ENCODE assay signal across 8 cellular contexts in the genomic region with DNA sequence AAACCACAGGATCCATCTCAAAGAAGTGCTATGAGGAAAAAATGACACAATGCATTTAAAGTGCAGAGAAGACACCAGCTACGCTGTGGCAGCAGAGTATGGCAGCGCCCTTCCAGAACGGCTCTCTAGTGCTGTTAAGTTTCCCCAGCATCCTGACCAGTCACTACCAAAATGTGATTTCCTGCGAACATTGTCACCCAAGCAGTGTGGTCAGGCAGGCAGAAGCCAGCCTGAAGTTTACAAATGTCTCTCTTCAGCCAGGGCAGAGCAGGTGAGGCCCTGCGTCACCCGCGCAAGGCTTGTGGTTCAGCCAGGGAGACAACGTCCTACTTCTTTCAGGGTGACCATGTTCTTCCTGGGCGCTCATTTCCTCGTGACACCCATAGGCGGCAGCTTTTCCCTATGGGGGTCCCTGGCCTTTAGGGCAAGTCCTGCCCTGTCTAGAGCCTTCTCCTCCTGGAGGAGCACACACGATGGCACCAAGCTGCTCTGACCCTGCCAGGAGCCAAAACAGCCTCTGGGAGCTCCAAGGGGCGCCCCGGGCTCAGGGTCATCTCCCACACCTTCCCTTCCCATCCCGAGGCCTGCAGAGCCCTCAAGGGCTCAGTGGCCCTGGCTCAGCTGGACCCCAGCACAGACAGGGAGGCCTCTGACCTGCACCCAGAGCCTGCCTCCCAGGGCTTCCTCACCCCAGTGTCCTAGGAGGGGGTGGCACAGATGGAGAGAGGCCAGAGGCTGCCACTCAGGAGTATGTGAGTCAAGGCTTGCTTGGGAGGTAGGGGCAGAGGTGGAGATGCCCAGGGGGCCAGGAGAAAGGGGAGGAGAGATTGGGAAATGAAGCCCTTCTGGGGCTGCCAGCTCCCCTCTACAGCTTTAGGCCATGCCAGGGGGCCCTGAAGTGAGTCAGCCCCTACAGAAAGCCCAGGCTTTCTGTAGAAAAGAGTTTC. TPM values are rescaled to one million over a fixed set of nuclear protein-coding genes. Genes with fewer than 3 reads are reported as not detected.
A peak's percentile ranks its signal among the peaks of the same experiment; 100 is the strongest.
DNase-seq lines count a peak whose midpoint lies in the region; ATAC-seq and TF ChIP-seq lines count a peak whose summit lies in the region.

No MANE protein-coding gene starts in this region.

- H3K36me3 Mint-ChIP-seq in activated naive CD4-positive, alpha-beta T cell treated with anti-CD3 and anti-CD28 coated beads for 36 hours (ENCODE audit: low read depth): no peaks in the 10 kb centered on the region
- no peaks in the 10 kb centered on the region for H3K36me3 Mint-ChIP-seq in activated naive CD4-positive, alpha-beta T cell treated with anti-CD3 and anti-CD28 coated beads, Interleukin-2, amount 50 U/mL, for 24 hours
- no peaks in the 10 kb centered on the region for H3K36me3 Mint-ChIP-seq in natural killer cell treated with Interleukin-12 subunit alpha and Interleukin-12 subunit beta and Interleukin-15 and Interleukin-18, amount 100 ng/mL, for 72 hours
- no peaks in the 10 kb centered on the region for H3K36me3 Mint-ChIP-seq in type B pancreatic cell

- CTCF ChIA-PET in activated naive CD4-positive, alpha-beta T cell treated with anti-CD3 and anti-CD28 coated beads for 36 hours (lab: Charles Lee): interaction anchor here (0.6 to 2.7 kb wide), 10 partner anchors 14 to 356 kb away, joined by 3 to 11 read pairs (median 4); a partner anchor contains a TSS

- DNase-seq in activated naive CD4-positive, alpha-beta T cell treated with anti-CD3 and anti-CD28 coated beads for 36 hours: peak; percentile 57
- DNase-seq in activated naive CD4-positive, alpha-beta T cell (lab: John Stamatoyannopoulos, UW): no peak
- DNase-seq in natural killer cell treated with Interleukin-12 subunit alpha and Interleukin-12 subunit beta and Interleukin-15 and Interleukin-18, amount 100 ng/mL, for 72 hours (ENCODE audit: low spot score): peak; percentile 77
- no peak for DNase-seq in type B pancreatic cell (ENCODE audit: extremely low spot score, unreplicated experiment)
- no peak for DNase-seq in anterior cingulate cortex (lab: John Stamatoyannopoulos, UW)
- no peak for DNase-seq in ureter (ENCODE audit: low spot score)
- DNase-seq in hepatic stellate cell (ENCODE audit: low spot score): no peak

- H3K9me3 Mint-ChIP-seq in activated naive CD4-positive, alpha-beta T cell treated with anti-CD3 and anti-CD28 coated beads for 36 hours: no peaks in the 10 kb centered on the region
- no peaks in the 10 kb centered on the region for H3K9me3 Mint-ChIP-seq in activated naive CD4-positive, alpha-beta T cell treated with anti-CD3 and anti-CD28 coated beads, Interleukin-2, amount 50 U/mL, for 24 hours
- no peaks in the 10 kb centered on the region for H3K9me3 Mint-ChIP-seq in natural killer cell treated with Interleukin-12 subunit alpha and Interleukin-12 subunit beta and Interleukin-15 and Interleukin-18, amount 100 ng/mL, for 72 hours
- no peaks in the 10 kb centered on the region for H3K9me3 Mint-ChIP-seq in type B pancreatic cell

- ATAC-seq in natural killer cell treated with Interleukin-12 subunit alpha and Interleukin-12 subunit beta and Interleukin-15 and Interleukin-18, amount 100 ng/mL, for 72 hours: peak; percentile 84 to 89

- H3K27ac Mint-ChIP-seq in activated naive CD4-positive, alpha-beta T cell treated with anti-CD3 and anti-CD28 coated beads for 36 hours: peak overlapping the region; percentile 94
- H3K27ac Mint-ChIP-seq in activated naive CD4-positive, alpha-beta T cell treated with anti-CD3 and anti-CD28 coated beads, Interleukin-2, amount 50 U/mL, for 24 hours: peak overlapping the region; percentile 90
- H3K27ac Mint-ChIP-seq in natural killer cell treated with Interleukin-12 subunit alpha and Interleukin-12 subunit beta and Interleukin-15 and Interleukin-18, amount 100 ng/mL, for 72 hours: peak overlapping the region; percentile 90 to 96
- peak overlapping the region; percentile 99 for H3K27ac Mint-ChIP-seq in type B pancreatic cell

- H3K4me1 Mint-ChIP-seq in activated naive CD4-positive, alpha-beta T cell treated with anti-CD3 and anti-CD28 coated beads for 36 hours (ENCODE audit: low read depth): peaks cover 32% of the 10 kb centered on the region
- peaks cover 26% of the 10 kb centered on the region for H3K4me1 Mint-ChIP-seq in activated naive CD4-positive, alpha-beta T cell treated with anti-CD3 and anti-CD28 coated beads, Interleukin-2, amount 50 U/mL, for 24 hours
- H3K4me1 Mint-ChIP-seq in natural killer cell treated with Interleukin-12 subunit alpha and Interleukin-12 subunit beta and Interleukin-15 and Interleukin-18, amount 100 ng/mL, for 72 hours (ENCODE audit: low read depth in 2 of 2): peaks cover 35 to 45% of the 10 kb centered on the region in 2 donors
- peaks cover 30% of the 10 kb centered on the region for H3K4me1 Mint-ChIP-seq in type B pancreatic cell (ENCODE audit: unreplicated experiment)

- intact Hi-C loops in activated naive CD4-positive, alpha-beta T cell treated with anti-CD3 and anti-CD28 coated beads for 36 hours (cut with micrococcal nuclease): loop anchor here (1.0 kb wide), 13 partner anchors 19 to 491 kb away; a partner anchor contains a TSS

- no peaks in the 10 kb centered on the region for H3K27me3 Mint-ChIP-seq in activated naive CD4-positive, alpha-beta T cell treated with anti-CD3 and anti-CD28 coated beads for 36 hours (ENCODE audit: low read depth)
- no peaks in the 10 kb centered on the region for H3K27me3 Mint-ChIP-seq in activated naive CD4-positive, alpha-beta T cell treated with anti-CD3 and anti-CD28 coated beads, Interleukin-2, amount 50 U/mL, for 24 hours
- no peaks in the 10 kb centered on the region for H3K27me3 Mint-ChIP-seq in natural killer cell treated with Interleukin-12 subunit alpha and Interleukin-12 subunit beta and Interleukin-15 and Interleukin-18, amount 100 ng/mL, for 72 hours
- no peaks in the 10 kb centered on the region for H3K27me3 Mint-ChIP-seq in type B pancreatic cell

- peak overlapping the region; percentile 37 for H3K4me3 Mint-ChIP-seq in activated naive CD4-positive, alpha-beta T cell treated with anti-CD3 and anti-CD28 coated beads for 36 hours
- H3K4me3 Mint-ChIP-seq in activated naive CD4-positive, alpha-beta T cell treated with anti-CD3 and anti-CD28 coated beads, Interleukin-2, amount 50 U/mL, for 24 hours: peak overlapping the region; percentile 55
- peak overlapping the region; percentile 73 for H3K4me3 Mint-ChIP-seq in natural killer cell treated with Interleukin-12 subunit alpha and Interleukin-12 subunit beta and Interleukin-15 and Interleukin-18, amount 100 ng/mL, for 72 hours
- peak overlapping the region; percentile 79 for H3K4me3 Mint-ChIP-seq in type B pancreatic cell

- no peak for TF ChIP-seq CTCF in type B pancreatic cell (conservative IDR thresholded peaks at IDR 0.05)

RNA-seq across cellular contexts. Expression of a gene that starts 41.9 kb away (rescaled TPM):
- total RNA-seq in activated naive CD4-positive, alpha-beta T cell treated with anti-CD3 and anti-CD28 coated beads for 36 hours: 100 to 1,000 TPM; 433 to 437 TPM
- 100 to 1,000 TPM; 464 to 704 TPM for total RNA-seq in natural killer cell treated with Interleukin-12 subunit alpha and Interleukin-12 subunit beta and Interleukin-15 and Interleukin-18, amount 100 ng/mL, for 72 hours
- 171 and 172 TPM in 2 replicates for total RNA-seq in type B pancreatic cell (ENCODE audit: low replicate concordance)
- 173 TPM for total RNA-seq in ureter

Comparison
In these comparisons a context has a peak if more than half of its experiments do, and no peak if none do; other contexts are left out.
1. DNase-seq: peak in activated naive CD4-positive, alpha-beta T cell treated with anti-CD3 and anti-CD28 coated beads for 36 hours (single experiment) and natural killer cell treated with Interleukin-12 subunit alpha and Interleukin-12 subunit beta and Interleukin-15 and Interleukin-18, amount 100 ng/mL, for 72 hours (single experiment); none in activated naive CD4-positive, alpha-beta T cell (0 of 4), type B pancreatic cell (single experiment), anterior cingulate cortex (0 of 58), ureter (single experiment) and hepatic stellate cell (single experiment).
2. Peak in every context shown above with its lines, with median percentiles within 50 percentile points of each other: H3K27ac Mint-ChIP-seq and H3K4me3 Mint-ChIP-seq.